In genomic region chr2:24792874-24793751, GRCh38 we compare ENCODE assay signal across 1 cellular context.
TF ChIP-seq lines count a peak whose summit lies in the region.

CENPO (plus strand) TSS chr2:24793425; CDS start chr2:24793920, 495 bp downstream.
PTRHD1 (minus strand) TSS chr2:24793391; CDS start chr2:24793377, 14 bp downstream.

TF ChIP-seq in K562, 482 proteins besides CTCF, POLR2A, EP300 and RAD21 (continued from another document):
- peak; percentile 66 for TF ChIP-seq AFF4 (CRISPR knock-in tag; IDR thresholded peaks at IDR 0.05)
- TF ChIP-seq HIVEP1 (CRISPR knock-in tag; IDR thresholded peaks at IDR 0.05), result no peak
- no peak for TF ChIP-seq RERE (CRISPR knock-in tag; IDR thresholded peaks at IDR 0.05; ENCODE audit: borderline replicate concordance)
- TF ChIP-seq MECOM (CRISPR knock-in tag; IDR thresholded peaks at IDR 0.05), result no peak
- TF ChIP-seq ZNF561 (CRISPR knock-in tag; conservative IDR thresholded peaks at IDR 0.05), result no peak
- peak in 1 of 2 experiments; percentile 61; a peak in 2 of 4 replicates for TF ChIP-seq SRF (CRISPR knock-in tag; IDR thresholded peaks at IDR 0.05)
- no peak for TF ChIP-seq TAL1 (IDR thresholded peaks at IDR 0.05)
- TF ChIP-seq GTF2A2 (tag; IDR thresholded peaks at IDR 0.05), result no peak
- no peak for TF ChIP-seq PHB2 (IDR thresholded peaks at IDR 0.05; ENCODE audit: low read depth)
- no peak; the same call in 1 of the 2 replicates for TF ChIP-seq FOXJ2 (tag; IDR thresholded peaks at IDR 0.05)
- TF ChIP-seq LCOR (CRISPR knock-in tag; IDR thresholded peaks at IDR 0.05), result peak; percentile 91
- no peak for TF ChIP-seq ZNF277 (CRISPR knock-in tag; IDR thresholded peaks at IDR 0.05; ENCODE audit: borderline replicate concordance)
- no peak for TF ChIP-seq PYGO2 (tag; IDR thresholded peaks at IDR 0.05)
- 0 out of 2 replicates have a peak, but pooled peaks have one; percentile 52 for TF ChIP-seq ZNF24 (IDR thresholded peaks at IDR 0.05)
- TF ChIP-seq HMBOX1 (IDR thresholded peaks at IDR 0.05), result peak; percentile 87
- TF ChIP-seq ZNF12 (CRISPR knock-in tag; IDR thresholded peaks at IDR 0.05), result peak; percentile 54; the same call in 1 of the 2 replicates
- TF ChIP-seq MNT (conservative IDR thresholded peaks at IDR 0.05), result peak; percentile 61 to 81
- no peak for TF ChIP-seq ZNF398 (CRISPR knock-in tag; IDR thresholded peaks at IDR 0.05)
- TF ChIP-seq TCF3 (CRISPR knock-in tag; IDR thresholded peaks at IDR 0.05), result peak; percentile 45
- TF ChIP-seq TARDBP (IDR thresholded peaks at IDR 0.05), result no peak
- no peak for TF ChIP-seq LARP7 (IDR thresholded peaks at IDR 0.05)
- TF ChIP-seq SMAD4 (CRISPR knock-in tag; conservative IDR thresholded peaks at IDR 0.05), result peak; percentile 48
- no peak for TF ChIP-seq MCM3 (IDR thresholded peaks at IDR 0.05)
- TF ChIP-seq ASH1L (IDR thresholded peaks at IDR 0.05; ENCODE audit: borderline replicate concordance, low read depth, partially characterized antibody), result no peak
- TF ChIP-seq ZNF121 (CRISPR knock-in tag; conservative IDR thresholded peaks at IDR 0.05), result no peak
- TF ChIP-seq HINFP (tag; conservative IDR thresholded peaks at IDR 0.05; ENCODE audit: low read depth), result no peak
- TF ChIP-seq TEAD2 (tag; IDR thresholded peaks at IDR 0.05), result no peak
- TF ChIP-seq ZNF146 (CRISPR knock-in tag; IDR thresholded peaks at IDR 0.05; ENCODE audit: unreplicated experiment), result no peak
- TF ChIP-seq ZNF134 (CRISPR knock-in tag; conservative IDR thresholded peaks at IDR 0.05), result no peak
- peak in 1 of 2 experiments; percentile 29; a peak in 1 of 4 replicates for TF ChIP-seq NONO (IDR thresholded peaks at IDR 0.05; ENCODE audit: low read depth in 2 of 2, low read length in 1 of 2)
- peak; percentile 64; the same call in 1 of the 2 replicates for TF ChIP-seq HDAC2 (IDR thresholded peaks at IDR 0.05)
- TF ChIP-seq MITF (IDR thresholded peaks at IDR 0.05), result no peak
- no peak for TF ChIP-seq ZNF583 (CRISPR knock-in tag; IDR thresholded peaks at IDR 0.05)
- peak; percentile 4 for TF ChIP-seq RBM39 (optimal IDR thresholded peaks at IDR 0.05; ENCODE audit: low read depth, low read length)
- 0 out of 2 replicates have a peak, but pooled peaks have one; percentile 33 for TF ChIP-seq ZNF668 (CRISPR knock-in tag; IDR thresholded peaks at IDR 0.05)
- TF ChIP-seq ZNF764 (CRISPR knock-in tag; IDR thresholded peaks at IDR 0.05; ENCODE audit: low read depth), result no peak
- 0 out of 2 replicates have a peak, but pooled peaks have one; percentile 20 for TF ChIP-seq ARID2 (IDR thresholded peaks at IDR 0.05)
- TF ChIP-seq KLF10 (CRISPR knock-in tag; IDR thresholded peaks at IDR 0.05), result no peak
- TF ChIP-seq FOXO4 (CRISPR knock-in tag; IDR thresholded peaks at IDR 0.05), result no peak
- no peak for TF ChIP-seq ZNF354B (CRISPR knock-in tag; IDR thresholded peaks at IDR 0.05)
- peak; percentile 87 for TF ChIP-seq MEIS2 (IDR thresholded peaks at IDR 0.05; ENCODE audit: partially characterized antibody)
